Comparison of ENCODE assay signal across 18 cellular contexts in genomic region chr1:31839662-31840343, GRCh38. TPM values are rescaled to one million over a fixed set of nuclear protein-coding genes. Genes with fewer than 3 reads are reported as not detected.
A peak's percentile ranks its signal among the peaks of the same experiment; 100 is the strongest.
DNase-seq lines count a peak whose midpoint lies in the region; ATAC-seq, FAIRE-seq and TF ChIP-seq lines count a peak whose summit lies in the region.
"Had no signal": no experiment of that assay in that cellular context is flagged by ENCODE, and none has a peak within 500 bp of the region (broad histone marks: within the 10 kb centered on the region; RNA-seq: fewer than 3 reads in every experiment).

No MANE protein-coding gene starts in this region.

- TF ChIP-seq POLR2A in K562 (conservative IDR thresholded peaks at IDR 0.05) = no peak

- H3K79me2 ChIP-seq in K562 (ENCODE audit: control insufficient read depth, insufficient read depth, low read length) = no peaks in the 10 kb centered on the region

- BruUV-seq in K562 (replicated peaks; lab: Mats Ljungman, UMichigan) = no TSS peak

- 31% methylated on average over 6 of the region's 6 CpGs for WGBS in K562 (ENCODE audit: insufficient coverage, low coverage, missing lambda C conversion rate)

- H3K4me3 ChIP-seq in K562 (no peak overlapping the region), fibroblast of pulmonary artery (replicated peaks; ENCODE audit: low read depth, low read length) (no peak overlapping the region)
- H3K4me3 ChIP-seq: PC-9 had no signal

- H3K9me3 ChIP-seq in K562 (replicated peaks; ENCODE audit: control insufficient read depth, insufficient read depth, low read depth, low read length) = no peaks in the 10 kb centered on the region

- no peaks in the 10 kb centered on the region for H3K4me1 ChIP-seq in K562 (replicated peaks in 1 of 2; ENCODE audit: control insufficient read depth in 2 of 2, insufficient read depth in 2 of 2, low read length in 2 of 2)

- H3K4me2 ChIP-seq in K562 (ENCODE audit: insufficient read depth, low read length) = no peak overlapping the region
- H3K4me2 ChIP-seq: PC-9 had no signal

- no peak overlapping the region for H3K9ac ChIP-seq in K562 (ENCODE audit: insufficient read depth in 1 of 2, low read depth in 2 of 2, low read length in 2 of 2)

- no peak for TF ChIP-seq RAD21 in K562 (CRISPR knock-in tag; conservative IDR thresholded peaks at IDR 0.05 in 1 of 2, IDR thresholded peaks at IDR 0.05 in 1 of 2)

- no peaks in the 10 kb centered on the region for H3K36me3 ChIP-seq in K562 (ENCODE audit: control insufficient read depth, insufficient read depth, low read length)

- DNase-seq in K562 (ENCODE audit: extremely low read depth in 1 of 4, low spot score in 3 of 4) (no peak), fibroblast of pulmonary artery (ENCODE audit: low read depth) (peak; percentile 36), middle frontal gyrus (ENCODE audit: extremely low spot score, low spot score) (peak; percentile 42), D341Med (ENCODE audit: low spot score) (no peak)
- DNase-seq in activated effector memory CD4-positive, alpha-beta T cell treated with anti-CD3 and anti-CD28 coated beads, Interleukin-2, amount 50 U/mL, for 16 hours = no peak
- no peak for DNase-seq in activated naive CD4-positive, alpha-beta T cell treated with anti-CD3 and anti-CD28 coated beads, Interleukin-2, amount 50 U/mL, for 16 hours
- DNase-seq: ACHN, DMS79, H7, HFFc6, KG1, MV-4-11, NCI-H1694 treated with DMSO at 0.1 percent for 48 hours, NCI-H226, NCI-H524 treated with DMSO at 0.1 percent for 48 hours, PC-9 had no signal

- CTCF ChIA-PET in K562 (lab: Yijun Ruan, JAX; ENCODE audit: low intra/inter-chr PET ratio) = no interaction called here

- no peaks in the 10 kb centered on the region; a peak in 1 of 5 replicates for H3K27me3 ChIP-seq in K562 (ENCODE audit: control insufficient read depth in 2 of 2, insufficient read depth in 2 of 2, low read length in 2 of 2)

- POLR2A ChIA-PET in K562 (lab: Yijun Ruan, JAX) = no interaction called here

- no peak for ATAC-seq in K562

- H2AFZ ChIP-seq in K562 (ENCODE audit: low read depth, low read length) = no peak overlapping the region
- H2AFZ ChIP-seq: PC-9 had no signal

- FAIRE-seq in K562 (lab: Jason Lieb, UNC) = peak; percentile 54

- in situ Hi-C loops in K562 (cut with MboI) = no loop called here

- TF ChIP-seq CTCF in K562 (IDR thresholded peaks at IDR 0.05 in 2 of 3, conservative IDR thresholded peaks at IDR 0.05 in 1 of 3; ENCODE audit: insufficient read depth in 2 of 3, low read depth in 1 of 3, low read length in 3 of 3) (no peak), fibroblast of pulmonary artery (IDR thresholded peaks at IDR 0.05; ENCODE audit: low read length, missing control alignments) (no peak)

- intact Hi-C loops in K562 (cut with micrococcal nuclease) = no loop called here

- no peak for TF ChIP-seq EP300 in K562 (IDR thresholded peaks at IDR 0.05; ENCODE audit: low read length)

- no peaks in the 10 kb centered on the region for H3K9me1 ChIP-seq in K562 (ENCODE audit: control insufficient read depth, insufficient read depth, low read length)

- H4K20me1 ChIP-seq in K562 (replicated peaks; ENCODE audit: control insufficient read depth, insufficient read depth, low read length) = no peaks in the 10 kb centered on the region

- H3K27ac ChIP-seq in K562 (ENCODE audit: extremely low read depth, low read depth, low read length) (no peak overlapping the region), temporal lobe (ENCODE audit: low read depth, low read length) (peak overlapping the region; percentile 77)
- H3K27ac ChIP-seq: C4-2B, PC-9 had no signal

TF ChIP-seq in K562, 482 proteins besides CTCF, POLR2A, EP300 and RAD21:
- TF ChIP-seq HNRNPLL (IDR thresholded peaks at IDR 0.05; ENCODE audit: low read depth, low read length, poor library complexity, severe bottlenecking) (no peak), NELFE (IDR thresholded peaks at IDR 0.05; ENCODE audit: insufficient read depth, insufficient read length) (no peak), AFF1 (IDR thresholded peaks at IDR 0.05; ENCODE audit: low read depth in 1 of 2, partially characterized antibody in 2 of 2) (no peak), ZBTB5 (IDR thresholded peaks at IDR 0.05) (no peak)

RNA-seq across cellular contexts. Expression of gene SPOCD1, which starts 24.0 kb away (rescaled TPM):
- total RNA-seq in K562 (2011; cell fraction: chromatin; rRNA removed; ENCODE audit: low replicate concordance) = 1.5 and 3.2 TPM in 2 replicates
- 2.8 and 3.0 TPM in 2 replicates for total RNA-seq in K562 (2011; cell fraction: nucleolus; rRNA removed)
- total RNA-seq in K562 (2011; cell fraction: nucleoplasm; rRNA removed) = 3.4 and 4.1 TPM in 2 replicates
- total RNA-seq in K562 (2014; rRNA removed) = 0.20 and 0.27 TPM in 2 replicates
- total RNA-seq in K562 (2014; rRNA removed; fragmentation: Illumina TruSeq; extraction: Trizol) = 0.16 and 0.36 TPM in 2 replicates
- total RNA-seq in K562 (2015; rRNA removed; fragmentation: Illumina TruSeq; extraction: Trizol) = 0.23 and 0.25 TPM in 2 replicates
- 0.22 and 0.71 TPM in 2 replicates for total RNA-seq in K562 (2021)
- polyA plus RNA-seq in K562 (2011; rRNA removed) = 0.39 and 0.63 TPM in 2 replicates
- 0.31 and 0.60 TPM in 2 replicates for polyA plus RNA-seq in K562 (2011; cell fraction: cytosol; rRNA removed)
- 1.6 and 2.8 TPM in 2 replicates for polyA plus RNA-seq in K562 (2011; cell fraction: nucleus; rRNA removed)
- polyA plus RNA-seq in K562 (2012) = 0.17 and 1.2 TPM in 2 replicates
- polyA plus RNA-seq in K562 (2014; fragmentation: Illumina TruSeq; extraction: Trizol) = 0.19 and 0.42 TPM in 2 replicates
- under 1 TPM in 1 of 2 experiments, not detected in 1; 0.03 TPM for polyA plus RNA-seq in K562 (2014; fragmentation: Nextera tagmentation; extraction: Ambion mirVana)
- 0.25 and 0.46 TPM in 2 replicates for polyA plus RNA-seq in K562 (2014; rRNA removed)
- 0.21 and 0.67 TPM in 2 replicates for polyA minus RNA-seq in K562 (2011; rRNA and poly(A)+ RNA removed)
- polyA minus RNA-seq in K562 (2011; cell fraction: cytosol; rRNA and poly(A)+ RNA removed) = 0.38 TPM in 1 of 2 replicates, not detected in the other
- polyA minus RNA-seq in K562 (2011; cell fraction: nucleus; rRNA and poly(A)+ RNA removed) = 1.00 and 1.9 TPM in 2 replicates
- total RNA-seq in temporal lobe = not detected

Comparison
In these comparisons a context has a peak if more than half of its experiments do, and no peak if none do; other contexts are left out.
1. DNase-seq: peak in fibroblast of pulmonary artery (single experiment) and middle frontal gyrus (single experiment); none in K562 (0 of 4), activated effector memory CD4-positive, alpha-beta T cell treated with anti-CD3 and anti-CD28 coated beads, Interleukin-2, amount 50 U/mL, for 16 hours (single experiment), activated naive CD4-positive, alpha-beta T cell treated with anti-CD3 and anti-CD28 coated beads, Interleukin-2, amount 50 U/mL, for 16 hours (single experiment) and D341Med (single experiment).